15 cellular contexts compared by ENCODE assay signal in the genomic region with DNA sequence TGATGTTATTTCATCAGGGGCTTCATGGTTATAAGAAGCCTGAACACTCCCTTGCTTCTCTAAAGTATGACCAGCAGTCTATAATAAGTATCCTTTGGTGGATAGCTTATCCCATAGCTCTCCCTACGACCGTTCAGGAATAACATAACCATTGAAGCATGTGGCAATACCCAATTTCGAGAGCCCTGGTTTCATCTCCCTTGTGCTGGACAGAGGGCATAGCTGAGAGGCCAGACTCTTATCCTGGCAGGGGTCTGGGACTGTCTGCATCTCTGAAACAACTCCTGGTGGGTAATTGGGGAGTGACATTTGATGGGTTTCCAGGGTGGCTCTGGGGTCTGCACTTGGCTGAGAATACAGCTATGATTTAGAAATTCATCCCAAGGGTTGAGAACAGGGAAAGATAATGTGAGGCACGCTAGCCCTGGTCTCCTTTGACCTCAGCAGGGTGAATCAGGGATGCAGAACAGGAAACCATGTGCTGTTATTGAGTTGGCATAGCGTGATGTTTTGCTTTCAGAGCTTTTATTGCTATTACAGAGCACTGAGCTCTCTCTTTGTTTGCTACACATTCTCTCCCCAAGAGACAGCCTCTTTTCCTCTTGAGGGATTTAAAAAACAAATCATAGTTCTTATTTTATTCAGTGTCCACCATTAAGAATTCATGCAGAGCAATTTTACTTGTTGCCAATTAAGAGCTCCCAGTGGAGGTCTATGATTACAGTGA.
DNase-seq lines count a peak whose midpoint lies in the region; ATAC-seq lines count a peak whose summit lies in the region.
"Had no signal": no experiment of that assay in that cellular context is flagged by ENCODE, and none has a peak within 500 bp of the region (broad histone marks: within the 10 kb centered on the region; RNA-seq: fewer than 3 reads in every experiment).

No MANE protein-coding gene starts in this region.

- H3K27ac Mint-ChIP-seq in stimulated activated memory B cell treated with anti-CD40 and anti-IgM and Interleukin-4, amounts not matched to agents 10 μg/mL and 1 μg/mL and 100 μg/mL, for 72 hours = no peak overlapping the region
- H3K27ac Mint-ChIP-seq: naive thymus-derived CD4-positive, alpha-beta T cell had no signal

- peak; percentile 75 for DNase-seq in NCI-H1436 (lab: John Stamatoyannopoulos, UW)
- DNase-seq in NCI-H1436 treated with DMSO at 0.1 percent for 48 hours (lab: John Stamatoyannopoulos, UW) = no peak
- peak in 1 of 2 experiments; percentile 34 for DNase-seq in SJSA1 (ENCODE audit: low read depth in 1 of 2, low spot score in 2 of 2)
- peak; percentile 33 for DNase-seq in hepatic stellate cell (ENCODE audit: low spot score)
- DNase-seq in activated T-cell treated with anti-CD3 and anti-CD28 coated beads for 4 hours = no peak
- DNase-seq in NCI-H774 (lab: John Stamatoyannopoulos, UW) = no peak
- DNase-seq: Caco-2; cortex of kidney; left ventricle myocardium superior; naive thymus-derived CD4-positive, alpha-beta T cell; NCI-H345; T1000 had no signal

- H3K4me3 Mint-ChIP-seq in stimulated activated memory B cell treated with anti-CD40 and anti-IgM and Interleukin-4, amounts not matched to agents 10 μg/mL and 1 μg/mL and 100 μg/mL, for 72 hours = no peak overlapping the region
- H3K4me3 Mint-ChIP-seq: naive thymus-derived CD4-positive, alpha-beta T cell had no signal

- peaks cover 19% of the 10 kb centered on the region for H3K4me1 ChIP-seq in SJSA1 (replicated peaks)
- H3K4me1 ChIP-seq: Caco-2, esophagus muscularis mucosa had no signal

- no peaks in the 10 kb centered on the region for H3K9me3 Mint-ChIP-seq in stimulated activated memory B cell treated with anti-CD40 and anti-IgM and Interleukin-4, amounts not matched to agents 10 μg/mL and 1 μg/mL and 100 μg/mL, for 72 hours

- no peaks in the 10 kb centered on the region for H3K36me3 ChIP-seq in SJSA1
- H3K36me3 ChIP-seq: esophagus muscularis mucosa had no signal

- H3K4me1 Mint-ChIP-seq in stimulated activated memory B cell treated with anti-CD40 and anti-IgM and Interleukin-4, amounts not matched to agents 10 μg/mL and 1 μg/mL and 100 μg/mL, for 72 hours = no peaks in the 10 kb centered on the region
- H3K4me1 Mint-ChIP-seq: naive thymus-derived CD4-positive, alpha-beta T cell had no signal

- no peaks in the 10 kb centered on the region for H3K27me3 Mint-ChIP-seq in stimulated activated memory B cell treated with anti-CD40 and anti-IgM and Interleukin-4, amounts not matched to agents 10 μg/mL and 1 μg/mL and 100 μg/mL, for 72 hours

- peak; percentile 27 for ATAC-seq in stimulated activated memory B cell treated with anti-CD40 and anti-IgM and Interleukin-4, amounts not matched to agents 10 μg/mL and 1 μg/mL and 100 μg/mL, for 72 hours
- ATAC-seq in GM19463 (IDR thresholded peaks at IDR 0.05; ENCODE audit: unreplicated experiment) = no peak
- ATAC-seq: left ventricle myocardium superior; naive thymus-derived CD4-positive, alpha-beta T cell had no signal

- no peaks in the 10 kb centered on the region for H3K36me3 Mint-ChIP-seq in stimulated activated memory B cell treated with anti-CD40 and anti-IgM and Interleukin-4, amounts not matched to agents 10 μg/mL and 1 μg/mL and 100 μg/mL, for 72 hours
- H3K36me3 Mint-ChIP-seq: naive thymus-derived CD4-positive, alpha-beta T cell had no signal

- no peaks in the 10 kb centered on the region for H3K9me3 ChIP-seq in SJSA1 (replicated peaks)
- H3K9me3 ChIP-seq: Caco-2, esophagus muscularis mucosa had no signal

- no peak overlapping the region for H3K4me3 ChIP-seq in SJSA1
- H3K4me3 ChIP-seq: esophagus muscularis mucosa had no signal

- H3K27me3 ChIP-seq in SJSA1 (replicated peaks) = no peaks in the 10 kb centered on the region
- H3K27me3 ChIP-seq: esophagus muscularis mucosa had no signal

- H3K27ac ChIP-seq in SJSA1 = peak overlapping the region; percentile 25
- H3K27ac ChIP-seq: esophagus muscularis mucosa had no signal

Comparison
In these comparisons a context has a peak if more than half of its experiments do, and no peak if none do; other contexts are left out.
1. DNase-seq: peak in NCI-H1436 (single experiment) and hepatic stellate cell (single experiment); none in NCI-H1436 treated with DMSO at 0.1 percent for 48 hours (single experiment), activated T-cell treated with anti-CD3 and anti-CD28 coated beads for 4 hours (single experiment) and NCI-H774 (single experiment).